Comparison of ENCODE assay signal across 2 cellular contexts in genomic region chr6:24329022-24329421, GRCh38.
A peak's percentile ranks its signal among the peaks of the same experiment; 100 is the strongest.
TF ChIP-seq lines count a peak whose summit lies in the region.

No MANE protein-coding gene starts in this region.

TF ChIP-seq in HepG2, 621 proteins besides CTCF, POLR2A, EP300 and RAD21 (continued from another document):
- no peak for TF ChIP-seq TFE3 (CRISPR knock-in tag; IDR thresholded peaks at IDR 0.05)
- TF ChIP-seq HOXA7 (CRISPR knock-in tag; IDR thresholded peaks at IDR 0.05): 0 out of 2 replicates have a peak, but pooled peaks have one; percentile 31
- TF ChIP-seq ZNF12 (CRISPR knock-in tag; IDR thresholded peaks at IDR 0.05): no peak
- no peak for TF ChIP-seq DMAP1 (CRISPR knock-in tag; IDR thresholded peaks at IDR 0.05)
- TF ChIP-seq WIZ (CRISPR knock-in tag; IDR thresholded peaks at IDR 0.05): no peak
- TF ChIP-seq RFXANK (CRISPR knock-in tag; IDR thresholded peaks at IDR 0.05): no peak
- TF ChIP-seq NONO (IDR thresholded peaks at IDR 0.05): no peak
- 0 out of 2 replicates have a peak, but pooled peaks have one; percentile 28 for TF ChIP-seq NONO (CRISPR knock-in tag; conservative IDR thresholded peaks at IDR 0.05)

TF ChIP-seq in WTC11, 78 proteins besides CTCF, POLR2A, EP300 and RAD21 (continued from another document):
- TF ChIP-seq ZNF281 (CRISPR knock-in tag; IDR thresholded peaks at IDR 0.05) (no peak), GRHL2 (CRISPR knock-in tag; IDR thresholded peaks at IDR 0.05; ENCODE audit: insufficient replicate concordance, severe bottlenecking) (no peak), TEAD4 (CRISPR knock-in tag; IDR thresholded peaks at IDR 0.05) (no peak), ZMAT4 (CRISPR knock-in tag; IDR thresholded peaks at IDR 0.05) (no peak), EMX1 (CRISPR knock-in tag; IDR thresholded peaks at IDR 0.05) (no peak), CREB1 (CRISPR knock-in tag; IDR thresholded peaks at IDR 0.05) (no peak), SMAD4 (CRISPR knock-in tag; IDR thresholded peaks at IDR 0.05) (no peak), ZNF232 (CRISPR knock-in tag; IDR thresholded peaks at IDR 0.05) (no peak)
